Comparison of ENCODE assay signal across 8 cellular contexts in genomic region chr1:155745284-155746228, GRCh38. TPM values are rescaled to one million over a fixed set of nuclear protein-coding genes. Genes with fewer than 3 reads are reported as not detected.
A peak's percentile ranks its signal among the peaks of the same experiment; 100 is the strongest.
DNase-seq lines count a peak whose midpoint lies in the region; ATAC-seq and TF ChIP-seq lines count a peak whose summit lies in the region.
"Not testable (repeated sequence)": the region's sequence is repeated elsewhere in the genome, so short reads cannot be mapped to it uniquely, and the experiment has no call there.

No MANE protein-coding gene starts in this region.

- peak overlapping the region; percentile 84 for H2AFZ ChIP-seq in OCI-LY3 (ENCODE audit: low read depth, low read length)

- intact Hi-C loops in mucosa of descending colon (cut with DNase I, micrococcal nuclease) = not testable (repeated sequence)

- H3K79me2 ChIP-seq in OCI-LY3 (ENCODE audit: low read length) = not testable (repeated sequence)

- not testable (repeated sequence) for H3K9me3 ChIP-seq in OCI-LY3 (ENCODE audit: insufficient read depth, low read length); mucosa of descending colon

- peak overlapping the region; percentile 70 for H3K4me2 ChIP-seq in OCI-LY3 (ENCODE audit: low read length)

- H4K20me1 ChIP-seq in OCI-LY3 (ENCODE audit: insufficient read depth, low read length) = not testable (repeated sequence)

- H3K27me3 ChIP-seq in OCI-LY3 (ENCODE audit: low read depth, low read length) = not testable (repeated sequence)

- DNase-seq in DMS 273 treated with DMSO at 0.1 percent for 48 hours (lab: John Stamatoyannopoulos, UW) = peak; percentile 94
- peak; percentile 58 for DNase-seq in HuH-7.5 (ENCODE audit: low spot score)
- DNase-seq in activated T-cell treated with anti-CD3 and anti-CD28 coated beads for 24 hours (ENCODE audit: low read depth) = peak; percentile 96
- peak; percentile 92 for DNase-seq in epithelial cell of prostate (ENCODE audit: low read depth, low spot score)
- peak; percentile 93 to 97 (median 96) for DNase-seq in mucosa of descending colon
- DNase-seq in stimulated activated CD8-positive, alpha-beta memory T cell treated with anti-CD3 and anti-CD28 coated beads, Interleukin-4, amount 100 ng/mL, for 1 hour (ENCODE audit: low read depth in 2 of 2, low spot score in 1 of 2) = peak; percentile 82 to 86

- H3K4me3 ChIP-seq in OCI-LY3 (ENCODE audit: low read length) = peak overlapping the region; percentile 78
- peak overlapping the region; percentile 18 for H3K4me3 ChIP-seq in mucosa of descending colon

- peak; percentile 88 for ATAC-seq in GM21528 (IDR thresholded peaks at IDR 0.05; ENCODE audit: low FRiP score, unreplicated experiment)
- ATAC-seq in mucosa of descending colon = peak; percentile 97

- H3K4me1 ChIP-seq in OCI-LY3 (ENCODE audit: low read length); mucosa of descending colon (ENCODE audit: low read depth): not testable (repeated sequence)

- TF ChIP-seq CTCF in OCI-LY3 (IDR thresholded peaks at IDR 0.05; ENCODE audit: low read depth, low read length); mucosa of descending colon (IDR thresholded peaks at IDR 0.05): not testable (repeated sequence)

- not testable (repeated sequence) for H3K36me3 ChIP-seq in OCI-LY3 (replicated peaks; ENCODE audit: low read depth, low read length); mucosa of descending colon (ENCODE audit: low read depth)

- H3K27ac ChIP-seq in OCI-LY3 (ENCODE audit: low read length) (peak overlapping the region; percentile 55), epithelial cell of prostate (peak overlapping the region; percentile 44)

- peak overlapping the region; percentile 80 for H3K9ac ChIP-seq in OCI-LY3 (ENCODE audit: low read length)

RNA-seq across cellular contexts. Expression of gene DAP3, which starts 56.7 kb away (rescaled TPM):
- total RNA-seq in mucosa of descending colon = 10 to 100 TPM; 75.8 to 91.4 (median 87.1) TPM

RNA-seq across cellular contexts. Expression of gene YY1AP1, which starts 57.0 kb away (rescaled TPM):
- total RNA-seq in mucosa of descending colon = 100 to 1,000 TPM in 1 of 3 donors, 10 to 100 TPM in 2; 55.8 to 114 (median 56.7) TPM

Comparison
In these comparisons a context has a peak if more than half of its experiments do, and no peak if none do; other contexts are left out.
1. Peak in every context shown above with its lines: DNase-seq, ATAC-seq, H3K4me3 ChIP-seq and H3K27ac ChIP-seq.